11 cellular contexts compared by ENCODE assay signal in genomic region chr3:29513236-29513635, GRCh38.
A peak's percentile ranks its signal among the peaks of the same experiment; 100 is the strongest.
DNase-seq lines count a peak whose midpoint lies in the region; ATAC-seq and TF ChIP-seq lines count a peak whose summit lies in the region.
"Had no signal": no experiment of that assay in that cellular context is flagged by ENCODE, and none has a peak within 500 bp of the region (broad histone marks: within the 10 kb centered on the region; RNA-seq: fewer than 3 reads in every experiment).

No MANE protein-coding gene starts in this region.

- H3K9ac ChIP-seq in SK-N-MC (ENCODE audit: insufficient read length) = no peak overlapping the region

- H3K4me1 ChIP-seq in GM23338 (ENCODE audit: insufficient read depth) (peaks cover 21% of the 10 kb centered on the region), heart left ventricle (peaks cover 10 to 50% (median 34%) of the 10 kb centered on the region in 12 donors), sigmoid colon (peaks cover 0 to 38% (median 25%) of the 10 kb centered on the region in 4 donors)

- H3K9me3 ChIP-seq in SK-N-MC (ENCODE audit: low read depth, low read length) (no peaks in the 10 kb centered on the region), heart left ventricle (peaks cover 0 to 6% (median 0%) of the 10 kb centered on the region in 12 donors), sigmoid colon (no peaks in the 10 kb centered on the region)
- H3K9me3 ChIP-seq: transverse colon had no signal

- H3K36me3 ChIP-seq in GM23338 (ENCODE audit: insufficient read depth) (no peaks in the 10 kb centered on the region), SK-N-MC (ENCODE audit: insufficient read depth, low read length) (no peaks in the 10 kb centered on the region), heart left ventricle (no peaks in the 10 kb centered on the region), sigmoid colon (no peaks in the 10 kb centered on the region)
- H3K36me3 ChIP-seq: transverse colon had no signal

- H3K4me3 Mint-ChIP-seq in GM23338 = no peak overlapping the region
- H3K4me3 Mint-ChIP-seq in activated T-helper 2 cell treated with anti-CD3 and anti-CD28 coated beads, Interferon-gamma antibody, Interleukin-2, Interleukin-4, amounts not matched to agents 10 μg/mL and 5 μg/mL and 100 μg/mL, durations not matched to agents 14 hours and 24 hours and 36 hours (ENCODE audit: low read depth) = no peak overlapping the region
- H3K4me3 Mint-ChIP-seq in activated T-helper 17 cell treated with anti-CD3 and anti-CD28 coated beads, Interleukin-2, amount 50 U/mL, for 72 hours = no peak overlapping the region
- H3K4me3 Mint-ChIP-seq: CD4-positive, alpha-beta T cell had no signal

- intact Hi-C loops in heart left ventricle (cut with DNase I) (loop anchor here in 3 of 10 donors (10.0 kb wide), 3 partner anchors 242 to 368 kb away; no protein-coding TSS in a partner anchor), sigmoid colon (cut with DNase I) (no loop called here)
- intact Hi-C loops in activated T-helper 2 cell treated with anti-CD3 and anti-CD28 coated beads, Interferon-gamma antibody, Interleukin-2, Interleukin-4, amounts not matched to agents 10 μg/mL and 5 μg/mL and 100 μg/mL, durations not matched to agents 14 hours and 24 hours and 36 hours (cut with micrococcal nuclease) = no loop called here

- no peak for DNase-seq in GM23338 (ENCODE audit: low spot score)
- DNase-seq in SK-N-MC (ENCODE audit: low read depth, low spot score) = no peak
- peak in 4 of 5 donors; percentile 46 to 64 (median 54) for DNase-seq in heart left ventricle
- DNase-seq in sigmoid colon = peak; percentile 68
- DNase-seq in substantia nigra (lab: John Stamatoyannopoulos, UW) = no peak
- no peak for DNase-seq in activated T-helper 2 cell treated with anti-CD3 and anti-CD28 coated beads, Interferon-gamma antibody, Interleukin-2, Interleukin-4, amounts not matched to agents 10 μg/mL and 5 μg/mL and 100 μg/mL, durations not matched to agents 14 hours and 24 hours and 36 hours (ENCODE audit: low spot score)
- DNase-seq: CD4-positive, alpha-beta T cell; erythroblast; transverse colon had no signal

- ATAC-seq in GM23338 = no peak
- ATAC-seq in heart left ventricle = peak in 3 of 4 donors; percentile 55 to 81 (median 66)
- no peak for ATAC-seq in activated T-helper 17 cell treated with anti-CD3 and anti-CD28 coated beads, Interleukin-2, amount 50 U/mL, for 72 hours (replicated peaks)
- no peak for ATAC-seq in HG02870 (IDR thresholded peaks at IDR 0.05; ENCODE audit: unreplicated experiment)

- TF ChIP-seq POLR2A in heart left ventricle (IDR thresholded peaks at IDR 0.05) (no peak), sigmoid colon (IDR thresholded peaks at IDR 0.05) (no peak)

- no peaks in the 10 kb centered on the region for H4K20me1 ChIP-seq in GM23338 (replicated peaks; ENCODE audit: insufficient read depth)

- no peak for TF ChIP-seq CTCF in GM23338 (conservative IDR thresholded peaks at IDR 0.05; ENCODE audit: low read depth in 2 of 2)
- TF ChIP-seq CTCF in heart left ventricle (IDR thresholded peaks at IDR 0.05) = no peak
- no peak for TF ChIP-seq CTCF in sigmoid colon (IDR thresholded peaks at IDR 0.05)

- H2AFZ ChIP-seq in GM23338 = peak overlapping the region; percentile 58; the same call in 1 of the 2 replicates

- H3K36me3 Mint-ChIP-seq in GM23338 (ENCODE audit: low read depth) = peaks cover 6% of the 10 kb centered on the region; the same call in 1 of the 3 replicates
- no peaks in the 10 kb centered on the region for H3K36me3 Mint-ChIP-seq in activated T-helper 2 cell treated with anti-CD3 and anti-CD28 coated beads, Interferon-gamma antibody, Interleukin-2, Interleukin-4, amounts not matched to agents 10 μg/mL and 5 μg/mL and 100 μg/mL, durations not matched to agents 14 hours and 24 hours and 36 hours (ENCODE audit: low read depth)
- no peaks in the 10 kb centered on the region for H3K36me3 Mint-ChIP-seq in activated T-helper 17 cell treated with anti-CD3 and anti-CD28 coated beads, Interleukin-2, amount 50 U/mL, for 72 hours (ENCODE audit: low read depth)

- H3K27me3 ChIP-seq in GM23338 (ENCODE audit: insufficient read depth) (no peaks in the 10 kb centered on the region), heart left ventricle (no peaks in the 10 kb centered on the region), sigmoid colon (no peaks in the 10 kb centered on the region)
- H3K27me3 ChIP-seq: transverse colon had no signal

- peak overlapping the region; percentile 45; the same call in 1 of the 2 replicates for H3K27ac Mint-ChIP-seq in GM23338
- no peak overlapping the region for H3K27ac Mint-ChIP-seq in activated T-helper 2 cell treated with anti-CD3 and anti-CD28 coated beads, Interferon-gamma antibody, Interleukin-2, Interleukin-4, amounts not matched to agents 10 μg/mL and 5 μg/mL and 100 μg/mL, durations not matched to agents 14 hours and 24 hours and 36 hours
- H3K27ac Mint-ChIP-seq in activated T-helper 17 cell treated with anti-CD3 and anti-CD28 coated beads, Interleukin-2, amount 50 U/mL, for 72 hours = no peak overlapping the region
- H3K27ac Mint-ChIP-seq: CD4-positive, alpha-beta T cell had no signal

- no peaks in the 10 kb centered on the region for H3K27me3 Mint-ChIP-seq in GM23338 (ENCODE audit: insufficient read depth, low read depth, poor library complexity)
- no peaks in the 10 kb centered on the region for H3K27me3 Mint-ChIP-seq in activated T-helper 2 cell treated with anti-CD3 and anti-CD28 coated beads, Interferon-gamma antibody, Interleukin-2, Interleukin-4, amounts not matched to agents 10 μg/mL and 5 μg/mL and 100 μg/mL, durations not matched to agents 14 hours and 24 hours and 36 hours (ENCODE audit: low read depth)
- no peaks in the 10 kb centered on the region for H3K27me3 Mint-ChIP-seq in activated T-helper 17 cell treated with anti-CD3 and anti-CD28 coated beads, Interleukin-2, amount 50 U/mL, for 72 hours
- H3K27me3 Mint-ChIP-seq: CD4-positive, alpha-beta T cell had no signal

- no peak overlapping the region for H3K27ac ChIP-seq in GM23338 (ENCODE audit: low read depth)
- peak overlapping the region; percentile 64; the same call in 1 of the 2 replicates for H3K27ac ChIP-seq in SK-N-MC
- H3K27ac ChIP-seq in heart left ventricle = peak overlapping the region in 9 of 12 donors; percentile 7 to 77 (median 29)
- peak overlapping the region in 2 of 4 donors; percentile 1 to 28 for H3K27ac ChIP-seq in sigmoid colon
- H3K27ac ChIP-seq in substantia nigra (ENCODE audit: low read depth, low read length, poor library complexity, severe bottlenecking) = no peak overlapping the region

- H3K4me3 ChIP-seq in GM23338 = no peak overlapping the region
- peak overlapping the region; percentile 49 for H3K4me3 ChIP-seq in SK-N-MC
- peak overlapping the region in 9 of 12 donors; percentile 0 to 33 (median 6) for H3K4me3 ChIP-seq in heart left ventricle
- H3K4me3 ChIP-seq in sigmoid colon = no peak overlapping the region
- H3K4me3 ChIP-seq: transverse colon had no signal

- H3K9me2 ChIP-seq in GM23338 (ENCODE audit: insufficient read depth) = no peaks in the 10 kb centered on the region

- WGBS in heart left ventricle, 4 donors = 19 to 32% (median 28%) methylated on average over 3 of the region's 3 CpGs
- WGBS in sigmoid colon, 2 donors = 13 to 14% methylated on average over 3 of the region's 3 CpGs

- peaks cover 27% of the 10 kb centered on the region for H3K4me1 Mint-ChIP-seq in GM23338
- peaks cover 3% of the 10 kb centered on the region for H3K4me1 Mint-ChIP-seq in activated T-helper 2 cell treated with anti-CD3 and anti-CD28 coated beads, Interferon-gamma antibody, Interleukin-2, Interleukin-4, amounts not matched to agents 10 μg/mL and 5 μg/mL and 100 μg/mL, durations not matched to agents 14 hours and 24 hours and 36 hours (ENCODE audit: low read depth)
- H3K4me1 Mint-ChIP-seq in activated T-helper 17 cell treated with anti-CD3 and anti-CD28 coated beads, Interleukin-2, amount 50 U/mL, for 72 hours = no peaks in the 10 kb centered on the region

- H3F3A ChIP-seq in GM23338 (replicated peaks; ENCODE audit: low read depth) = no peaks in the 10 kb centered on the region

- H3K79me2 ChIP-seq in GM23338 (replicated peaks; ENCODE audit: insufficient read depth) = no peaks in the 10 kb centered on the region

- no peak for TF ChIP-seq EP300 in sigmoid colon (IDR thresholded peaks at IDR 0.05)

- H3K4me2 ChIP-seq in GM23338 = no peak overlapping the region

- no peaks in the 10 kb centered on the region for H3K9me3 Mint-ChIP-seq in GM23338
- no peaks in the 10 kb centered on the region for H3K9me3 Mint-ChIP-seq in activated T-helper 2 cell treated with anti-CD3 and anti-CD28 coated beads, Interferon-gamma antibody, Interleukin-2, Interleukin-4, amounts not matched to agents 10 μg/mL and 5 μg/mL and 100 μg/mL, durations not matched to agents 14 hours and 24 hours and 36 hours
- H3K9me3 Mint-ChIP-seq in activated T-helper 17 cell treated with anti-CD3 and anti-CD28 coated beads, Interleukin-2, amount 50 U/mL, for 72 hours = peaks cover 8% of the 10 kb centered on the region
- H3K9me3 Mint-ChIP-seq: CD4-positive, alpha-beta T cell had no signal

TF ChIP-seq in GM23338, 12 proteins besides CTCF, POLR2A, EP300 and RAD21:
- TF ChIP-seq REST (IDR thresholded peaks at IDR 0.05; ENCODE audit: unreplicated experiment) (no peak), EZH2 (IDR thresholded peaks at IDR 0.05; ENCODE audit: low read depth, unreplicated experiment) (no peak), JUNB (IDR thresholded peaks at IDR 0.05; ENCODE audit: unreplicated experiment) (no peak), POLR2AphosphoS5 (IDR thresholded peaks at IDR 0.05; ENCODE audit: low read depth) (no peak)

Comparison
In these comparisons a context has a peak if more than half of its experiments do, and no peak if none do; other contexts are left out.
1. ATAC-seq: peak in heart left ventricle (3 of 4); none in GM23338 (single experiment), activated T-helper 17 cell treated with anti-CD3 and anti-CD28 coated beads, Interleukin-2, amount 50 U/mL, for 72 hours (single experiment) and HG02870 (single experiment).
2. DNase-seq: peak in heart left ventricle (4 of 5) and sigmoid colon (single experiment); none in GM23338 (single experiment), SK-N-MC (single experiment), substantia nigra (0 of 49) and activated T-helper 2 cell treated with anti-CD3 and anti-CD28 coated beads, Interferon-gamma antibody, Interleukin-2, Interleukin-4, amounts not matched to agents 10 μg/mL and 5 μg/mL and 100 μg/mL, durations not matched to agents 14 hours and 24 hours and 36 hours (single experiment).
3. H3K27ac ChIP-seq: peak in SK-N-MC (single experiment) and heart left ventricle (9 of 12); none in GM23338 (single experiment) and substantia nigra (single experiment).
4. H3K4me3 ChIP-seq: peak in SK-N-MC (single experiment) and heart left ventricle (9 of 12); none in GM23338 (single experiment) and sigmoid colon (0 of 4).